ENCODE assay signal across 8 cellular contexts in the genomic region with DNA sequence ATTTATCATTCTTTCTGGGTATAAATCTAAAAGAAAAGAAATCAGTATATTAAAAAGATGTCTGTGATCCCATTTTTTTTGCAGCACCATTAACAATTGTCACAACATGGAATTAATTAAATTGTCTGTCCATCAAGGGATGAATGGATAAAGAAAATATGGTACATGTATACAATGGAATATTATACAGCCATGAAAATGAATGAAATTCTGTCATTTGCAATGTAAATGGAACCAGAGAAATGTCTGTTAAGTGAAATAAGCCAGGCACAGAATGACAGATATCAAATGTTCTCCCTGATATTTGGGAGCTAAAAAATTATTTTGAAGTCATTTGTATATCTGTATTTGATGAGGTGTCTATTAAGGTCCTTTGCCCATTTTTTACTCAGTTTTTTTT.
"Had no signal": no experiment of that assay in that cellular context is flagged by ENCODE, and none has a peak within 500 bp of the region (broad histone marks: within the 10 kb centered on the region; RNA-seq: fewer than 3 reads in every experiment).

No MANE protein-coding gene starts in this region.

- DNase-seq: GDM1, GF-D8 had no signal

- ATAC-seq: GM12878 had no signal

- FAIRE-seq: G401.6, GM12878, GM12891, GM12892, GM18507, GM19239 had no signal

- H3K4me3 ChIP-seq: GM12878 had no signal
